Comparison of ENCODE assay signal across 16 cellular contexts in genomic region chr12:47024463-47024862, GRCh38.
"Had no signal": no experiment of that assay in that cellular context is flagged by ENCODE, and none has a peak within 500 bp of the region (broad histone marks: within the 10 kb centered on the region; RNA-seq: fewer than 3 reads in every experiment).

No MANE protein-coding gene starts in this region.

- H3K9me3 ChIP-seq: tibial artery had no signal

- H3K4me1 Mint-ChIP-seq: naive B cell; stimulated activated memory B cell treated with anti-CD40 and anti-IgM and Interleukin-4, amounts not matched to agents 10 μg/mL and 1 μg/mL and 100 μg/mL, for 72 hours; WTC11 had no signal

- H3K27ac ChIP-seq: tibial artery had no signal

- H3K27ac Mint-ChIP-seq: activated CD4-positive, alpha-beta T cell treated with anti-CD3 and anti-CD28 coated beads, Interleukin-2, amount 10 ng/mL, durations not matched to agents 24 days and 14 days; activated naive CD8-positive, alpha-beta T cell; activated T-cell treated with anti-CD3 and anti-CD28 coated beads, Interleukin-2, amount 50 U/mL, for 72 hours; dendritic cell treated with granulocyte-macrophage colony-stimulating factor and Interleukin-4, amounts not matched to agents 40 ng/mL and 50 ng/mL, for 4 days; stimulated activated memory B cell treated with anti-CD40 and anti-IgM and Interleukin-4, amounts not matched to agents 10 μg/mL and 1 μg/mL and 100 μg/mL, for 72 hours; T-helper 17 cell; WTC11 had no signal

- ATAC-seq: activated T-cell treated with anti-CD3 and anti-CD28 coated beads, Interleukin-2, amount 50 U/mL, for 72 hours; stimulated activated memory B cell treated with anti-CD40 and anti-IgM and Interleukin-4, amounts not matched to agents 10 μg/mL and 1 μg/mL and 100 μg/mL, for 72 hours; T-helper 17 cell; WTC11 had no signal

- H3K36me3 ChIP-seq: tibial artery had no signal

- DNase-seq: activated CD4-positive, alpha-beta T cell treated with anti-CD3 and anti-CD28 coated beads, Interleukin-2, amount 10 ng/mL, durations not matched to agents 24 days and 14 days; activated CD8-positive, alpha-beta memory T cell treated with anti-CD3 and anti-CD28 coated beads, Interleukin-2, amount 50 U/mL, for 48 hours; activated gamma-delta T cell; activated T-cell treated with anti-CD3 and anti-CD28 coated beads, Interleukin-2, amount 50 U/mL, for 72 hours; amygdala; hypothalamus; midbrain; naive B cell; stimulated activated CD4-positive, alpha-beta T cell treated with anti-CD3 and anti-CD28 coated beads, Interleukin-2, amount 100 ng/mL, for 48 hours; T-helper 17 cell; tibial artery had no signal

- H3K36me3 Mint-ChIP-seq: activated naive CD8-positive, alpha-beta T cell; naive B cell; stimulated activated memory B cell treated with anti-CD40 and anti-IgM and Interleukin-4, amounts not matched to agents 10 μg/mL and 1 μg/mL and 100 μg/mL, for 72 hours; WTC11 had no signal

- H3K27me3 Mint-ChIP-seq: dendritic cell treated with granulocyte-macrophage colony-stimulating factor and Interleukin-4, amounts not matched to agents 40 ng/mL and 50 ng/mL, for 4 days; stimulated activated memory B cell treated with anti-CD40 and anti-IgM and Interleukin-4, amounts not matched to agents 10 μg/mL and 1 μg/mL and 100 μg/mL, for 72 hours had no signal

- H3K4me3 Mint-ChIP-seq: activated CD4-positive, alpha-beta T cell treated with anti-CD3 and anti-CD28 coated beads, Interleukin-2, amount 10 ng/mL, durations not matched to agents 24 days and 14 days; activated naive CD8-positive, alpha-beta T cell; activated T-cell treated with anti-CD3 and anti-CD28 coated beads, Interleukin-2, amount 50 U/mL, for 72 hours; dendritic cell treated with granulocyte-macrophage colony-stimulating factor and Interleukin-4, amounts not matched to agents 40 ng/mL and 50 ng/mL, for 4 days; naive B cell; stimulated activated memory B cell treated with anti-CD40 and anti-IgM and Interleukin-4, amounts not matched to agents 10 μg/mL and 1 μg/mL and 100 μg/mL, for 72 hours; T-helper 17 cell; WTC11 had no signal

- H3K9me3 Mint-ChIP-seq: activated CD4-positive, alpha-beta T cell treated with anti-CD3 and anti-CD28 coated beads, Interleukin-2, amount 10 ng/mL, durations not matched to agents 24 days and 14 days; activated T-cell treated with anti-CD3 and anti-CD28 coated beads, Interleukin-2, amount 50 U/mL, for 72 hours; dendritic cell treated with granulocyte-macrophage colony-stimulating factor and Interleukin-4, amounts not matched to agents 40 ng/mL and 50 ng/mL, for 4 days; naive B cell; stimulated activated memory B cell treated with anti-CD40 and anti-IgM and Interleukin-4, amounts not matched to agents 10 μg/mL and 1 μg/mL and 100 μg/mL, for 72 hours; WTC11 had no signal

- H3K27me3 ChIP-seq: tibial artery had no signal

- H3K4me3 ChIP-seq: lung, tibial artery had no signal
